In the genomic region with DNA sequence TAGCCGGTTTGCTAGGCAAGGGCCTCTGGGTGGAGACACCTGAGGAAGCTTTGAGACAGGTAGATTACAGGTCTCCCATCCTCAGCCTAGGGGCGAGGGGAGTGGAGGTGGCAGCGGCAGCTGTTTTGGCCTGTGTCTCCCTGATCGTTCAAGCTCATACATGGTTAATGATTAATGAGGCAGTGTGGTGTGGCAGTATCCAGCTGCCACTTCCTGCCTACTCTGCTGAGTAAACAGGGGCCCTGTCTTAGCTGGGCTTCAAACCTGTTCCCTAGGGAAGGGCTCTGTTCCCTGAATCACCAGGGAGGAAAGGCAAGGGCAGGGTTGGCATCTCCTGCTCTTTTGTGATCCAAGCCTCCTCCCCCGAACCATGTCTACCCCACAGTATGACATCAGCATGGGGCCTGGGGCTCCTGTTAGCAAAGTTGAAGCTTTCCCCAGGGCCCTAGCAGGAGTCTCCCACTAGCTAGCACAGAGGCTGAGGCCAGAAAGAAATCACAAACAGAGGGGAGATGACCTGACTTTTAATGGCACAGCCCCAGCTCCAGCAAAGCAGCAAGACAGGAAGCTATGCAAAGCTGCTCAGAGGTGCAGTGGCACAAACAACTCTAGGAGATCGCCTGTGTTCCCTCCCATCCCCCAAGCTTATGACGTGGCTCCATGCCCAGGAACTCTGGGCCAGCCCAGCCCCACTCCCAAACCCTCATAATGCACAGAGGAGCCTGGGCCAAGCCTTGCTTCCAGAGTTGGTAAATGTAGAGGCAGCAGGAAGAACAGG, we compare ENCODE assay signal across 2 cellular contexts.
TF ChIP-seq lines count a peak whose summit lies in the region.

No MANE protein-coding gene starts in this region.

TF ChIP-seq in GM23338, 12 proteins besides CTCF, POLR2A, EP300 and RAD21 (continued from another document and continues in another):
- TF ChIP-seq, protein P1, sequence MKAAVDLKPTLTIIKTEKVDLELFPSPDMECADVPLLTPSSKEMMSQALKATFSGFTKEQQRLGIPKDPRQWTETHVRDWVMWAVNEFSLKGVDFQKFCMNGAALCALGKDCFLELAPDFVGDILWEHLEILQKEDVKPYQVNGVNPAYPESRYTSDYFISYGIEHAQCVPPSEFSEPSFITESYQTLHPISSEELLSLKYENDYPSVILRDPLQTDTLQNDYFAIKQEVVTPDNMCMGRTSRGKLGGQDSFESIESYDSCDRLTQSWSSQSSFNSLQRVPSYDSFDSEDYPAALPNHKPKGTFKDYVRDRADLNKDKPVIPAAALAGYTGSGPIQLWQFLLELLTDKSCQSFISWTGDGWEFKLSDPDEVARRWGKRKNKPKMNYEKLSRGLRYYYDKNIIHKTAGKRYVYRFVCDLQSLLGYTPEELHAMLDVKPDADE (IDR thresholded peaks at IDR 0.05) = no peak
- TF ChIP-seq, protein P2, sequence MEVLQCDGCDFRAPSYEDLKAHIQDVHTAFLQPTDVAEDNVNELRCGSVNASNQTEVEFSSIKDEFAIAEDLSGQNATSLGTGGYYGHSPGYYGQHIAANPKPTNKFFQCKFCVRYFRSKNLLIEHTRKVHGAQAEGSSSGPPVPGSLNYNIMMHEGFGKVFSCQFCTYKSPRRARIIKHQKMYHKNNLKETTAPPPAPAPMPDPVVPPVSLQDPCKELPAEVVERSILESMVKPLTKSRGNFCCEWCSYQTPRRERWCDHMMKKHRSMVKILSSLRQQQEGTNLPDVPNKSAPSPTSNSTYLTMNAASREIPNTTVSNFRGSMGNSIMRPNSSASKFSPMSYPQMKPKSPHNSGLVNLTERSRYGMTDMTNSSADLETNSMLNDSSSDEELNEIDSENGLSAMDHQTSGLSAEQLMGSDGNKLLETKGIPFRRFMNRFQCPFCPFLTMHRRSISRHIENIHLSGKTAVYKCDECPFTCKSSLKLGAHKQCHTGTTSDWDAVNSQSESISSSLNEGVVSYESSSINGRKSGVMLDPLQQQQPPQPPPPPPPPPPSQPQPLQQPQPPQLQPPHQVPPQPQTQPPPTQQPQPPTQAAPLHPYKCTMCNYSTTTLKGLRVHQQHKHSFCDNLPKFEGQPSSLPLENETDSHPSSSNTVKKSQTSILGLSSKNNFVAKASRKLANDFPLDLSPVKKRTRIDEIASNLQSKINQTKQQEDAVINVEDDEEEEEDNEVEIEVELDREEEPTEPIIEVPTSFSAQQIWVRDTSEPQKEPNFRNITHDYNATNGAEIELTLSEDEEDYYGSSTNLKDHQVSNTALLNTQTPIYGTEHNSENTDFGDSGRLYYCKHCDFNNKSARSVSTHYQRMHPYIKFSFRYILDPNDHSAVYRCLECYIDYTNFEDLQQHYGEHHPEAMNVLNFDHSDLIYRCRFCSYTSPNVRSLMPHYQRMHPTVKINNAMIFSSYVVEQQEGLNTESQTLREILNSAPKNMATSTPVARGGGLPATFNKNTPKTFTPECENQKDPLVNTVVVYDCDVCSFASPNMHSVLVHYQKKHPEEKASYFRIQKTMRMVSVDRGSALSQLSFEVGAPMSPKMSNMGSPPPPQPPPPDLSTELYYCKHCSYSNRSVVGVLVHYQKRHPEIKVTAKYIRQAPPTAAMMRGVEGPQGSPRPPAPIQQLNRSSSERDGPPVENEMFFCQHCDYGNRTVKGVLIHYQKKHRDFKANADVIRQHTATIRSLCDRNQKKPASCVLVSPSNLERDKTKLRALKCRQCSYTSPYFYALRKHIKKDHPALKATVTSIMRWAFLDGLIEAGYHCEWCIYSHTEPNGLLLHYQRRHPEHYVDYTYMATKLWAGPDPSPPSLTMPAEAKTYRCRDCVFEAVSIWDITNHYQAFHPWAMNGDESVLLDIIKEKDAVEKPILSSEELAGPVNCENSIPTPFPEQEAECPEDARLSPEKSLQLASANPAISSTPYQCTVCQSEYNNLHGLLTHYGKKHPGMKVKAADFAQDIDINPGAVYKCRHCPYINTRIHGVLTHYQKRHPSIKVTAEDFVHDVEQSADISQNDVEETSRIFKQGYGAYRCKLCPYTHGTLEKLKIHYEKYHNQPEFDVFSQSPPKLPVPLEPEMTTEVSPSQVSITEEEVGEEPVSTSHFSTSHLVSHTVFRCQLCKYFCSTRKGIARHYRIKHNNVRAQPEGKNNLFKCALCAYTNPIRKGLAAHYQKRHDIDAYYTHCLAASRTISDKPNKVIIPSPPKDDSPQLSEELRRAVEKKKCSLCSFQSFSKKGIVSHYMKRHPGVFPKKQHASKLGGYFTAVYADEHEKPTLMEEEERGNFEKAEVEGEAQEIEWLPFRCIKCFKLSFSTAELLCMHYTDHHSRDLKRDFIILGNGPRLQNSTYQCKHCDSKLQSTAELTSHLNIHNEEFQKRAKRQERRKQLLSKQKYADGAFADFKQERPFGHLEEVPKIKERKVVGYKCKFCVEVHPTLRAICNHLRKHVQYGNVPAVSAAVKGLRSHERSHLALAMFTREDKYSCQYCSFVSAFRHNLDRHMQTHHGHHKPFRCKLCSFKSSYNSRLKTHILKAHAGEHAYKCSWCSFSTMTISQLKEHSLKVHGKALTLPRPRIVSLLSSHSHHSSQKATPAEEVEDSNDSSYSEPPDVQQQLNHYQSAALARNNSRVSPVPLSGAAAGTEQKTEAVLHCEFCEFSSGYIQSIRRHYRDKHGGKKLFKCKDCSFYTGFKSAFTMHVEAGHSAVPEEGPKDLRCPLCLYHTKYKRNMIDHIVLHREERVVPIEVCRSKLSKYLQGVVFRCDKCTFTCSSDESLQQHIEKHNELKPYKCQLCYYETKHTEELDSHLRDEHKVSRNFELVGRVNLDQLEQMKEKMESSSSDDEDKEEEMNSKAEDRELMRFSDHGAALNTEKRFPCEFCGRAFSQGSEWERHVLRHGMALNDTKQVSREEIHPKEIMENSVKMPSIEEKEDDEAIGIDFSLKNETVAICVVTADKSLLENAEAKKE (CRISPR knock-in tag; IDR thresholded peaks at IDR 0.05) = no peak
- TF ChIP-seq ZNF114 (CRISPR knock-in tag; IDR thresholded peaks at IDR 0.05) (no peak), STAT1 (IDR thresholded peaks at IDR 0.05; ENCODE audit: unreplicated experiment) (no peak), NANOG (IDR thresholded peaks at IDR 0.05; ENCODE audit: borderline replicate concordance) (no peak), JUNB (IDR thresholded peaks at IDR 0.05; ENCODE audit: unreplicated experiment) (no peak), EZH2phosphoT487 (IDR thresholded peaks at IDR 0.05; ENCODE audit: unreplicated experiment) (no peak), ZNF331 (CRISPR knock-in tag; IDR thresholded peaks at IDR 0.05; ENCODE audit: low read depth) (no peak)

TF ChIP-seq in liver, 16 proteins besides CTCF, POLR2A, EP300 and RAD21 (continued from another document):
- TF ChIP-seq REST (IDR thresholded peaks at IDR 0.05) (peak; percentile 73), GABPA (IDR thresholded peaks at IDR 0.05 in 1 of 2, conservative IDR thresholded peaks at IDR 0.05 in 1 of 2) (peak; percentile 38 to 74), HNF4A (conservative IDR thresholded peaks at IDR 0.05) (peak in 1 of 2 donors; percentile 43), SP1 (IDR thresholded peaks at IDR 0.05) (peak; percentile 93), FOXA1 (IDR thresholded peaks at IDR 0.05) (peak; percentile 97), JUND (IDR thresholded peaks at IDR 0.05) (peak in 1 of 2 donors; percentile 37), EGR1 (IDR thresholded peaks at IDR 0.05; ENCODE audit: low read depth in 2 of 2) (no peak), TAF1 (conservative IDR thresholded peaks at IDR 0.05) (peak; percentile 79), RXRA (IDR thresholded peaks at IDR 0.05) (peak; percentile 3 to 21), NR2F2 (IDR thresholded peaks at IDR 0.05) (no peak), HNF4G (IDR thresholded peaks at IDR 0.05) (no peak), FOXA2 (IDR thresholded peaks at IDR 0.05) (peak; percentile 99)
- TF ChIP-seq, protein P3, sequence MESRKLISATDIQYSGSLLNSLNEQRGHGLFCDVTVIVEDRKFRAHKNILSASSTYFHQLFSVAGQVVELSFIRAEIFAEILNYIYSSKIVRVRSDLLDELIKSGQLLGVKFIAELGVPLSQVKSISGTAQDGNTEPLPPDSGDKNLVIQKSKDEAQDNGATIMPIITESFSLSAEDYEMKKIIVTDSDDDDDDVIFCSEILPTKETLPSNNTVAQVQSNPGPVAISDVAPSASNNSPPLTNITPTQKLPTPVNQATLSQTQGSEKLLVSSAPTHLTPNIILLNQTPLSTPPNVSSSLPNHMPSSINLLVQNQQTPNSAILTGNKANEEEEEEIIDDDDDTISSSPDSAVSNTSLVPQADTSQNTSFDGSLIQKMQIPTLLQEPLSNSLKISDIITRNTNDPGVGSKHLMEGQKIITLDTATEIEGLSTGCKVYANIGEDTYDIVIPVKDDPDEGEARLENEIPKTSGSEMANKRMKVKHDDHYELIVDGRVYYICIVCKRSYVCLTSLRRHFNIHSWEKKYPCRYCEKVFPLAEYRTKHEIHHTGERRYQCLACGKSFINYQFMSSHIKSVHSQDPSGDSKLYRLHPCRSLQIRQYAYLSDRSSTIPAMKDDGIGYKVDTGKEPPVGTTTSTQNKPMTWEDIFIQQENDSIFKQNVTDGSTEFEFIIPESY (IDR thresholded peaks at IDR 0.05) = no peak
- TF ChIP-seq, protein P4, sequence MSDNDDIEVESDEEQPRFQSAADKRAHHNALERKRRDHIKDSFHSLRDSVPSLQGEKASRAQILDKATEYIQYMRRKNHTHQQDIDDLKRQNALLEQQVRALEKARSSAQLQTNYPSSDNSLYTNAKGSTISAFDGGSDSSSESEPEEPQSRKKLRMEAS (IDR thresholded peaks at IDR 0.05) = peak; percentile 32
- TF ChIP-seq, protein P5, sequence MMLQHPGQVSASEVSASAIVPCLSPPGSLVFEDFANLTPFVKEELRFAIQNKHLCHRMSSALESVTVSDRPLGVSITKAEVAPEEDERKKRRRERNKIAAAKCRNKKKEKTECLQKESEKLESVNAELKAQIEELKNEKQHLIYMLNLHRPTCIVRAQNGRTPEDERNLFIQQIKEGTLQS (IDR thresholded peaks at IDR 0.05) = no peak
